ENCODE assay signal across 8 cellular contexts in genomic region chr16:88442811-88443576, GRCh38. TPM values are rescaled to one million over a fixed set of nuclear protein-coding genes. Genes with fewer than 3 reads are reported as not detected.
A peak's percentile ranks its signal among the peaks of the same experiment; 100 is the strongest.
DNase-seq lines count a peak whose midpoint lies in the region; ATAC-seq and TF ChIP-seq lines count a peak whose summit lies in the region.

No MANE protein-coding gene starts in this region.

- no peak overlapping the region for H3K4me2 ChIP-seq in Loucy (ENCODE audit: low read depth, low read length, poor library complexity, severe bottlenecking)
- no peak overlapping the region for H3K4me2 ChIP-seq in SU-DHL-6 (ENCODE audit: low read depth, low read length, poor library complexity, severe bottlenecking)

- H3K9me2 ChIP-seq in Loucy (replicated peaks; ENCODE audit: low read depth, low read length): no peaks in the 10 kb centered on the region
- no peaks in the 10 kb centered on the region for H3K9me2 ChIP-seq in SU-DHL-6 (replicated peaks; ENCODE audit: insufficient read depth, low read length)

- H3K27ac Mint-ChIP-seq in activated naive CD8-positive, alpha-beta T cell treated with anti-CD3 and anti-CD28 coated beads, Interleukin-2, amount 10 ng/mL, durations not matched to agents 7 days and 5 days: no peak overlapping the region

- H3K9me3 Mint-ChIP-seq in activated naive CD8-positive, alpha-beta T cell treated with anti-CD3 and anti-CD28 coated beads, Interleukin-2, amount 10 ng/mL, durations not matched to agents 7 days and 5 days: no peaks in the 10 kb centered on the region

- H3K9ac ChIP-seq in Loucy (ENCODE audit: low read depth, low read length, poor library complexity, severe bottlenecking) (no peak overlapping the region), SU-DHL-6 (ENCODE audit: low read length) (no peak overlapping the region)

- H3K79me2 ChIP-seq in Loucy (ENCODE audit: insufficient read depth, low read length): no peaks in the 10 kb centered on the region
- no peaks in the 10 kb centered on the region for H3K79me2 ChIP-seq in SU-DHL-6 (ENCODE audit: insufficient read depth, low read length)

- no peaks in the 10 kb centered on the region for H3K27me3 Mint-ChIP-seq in activated naive CD8-positive, alpha-beta T cell treated with anti-CD3 and anti-CD28 coated beads, Interleukin-2, amount 10 ng/mL, durations not matched to agents 7 days and 5 days

- no peak overlapping the region for H3K4me3 ChIP-seq in Loucy (ENCODE audit: low read length, poor library complexity, severe bottlenecking)
- H3K4me3 ChIP-seq in SU-DHL-6 (ENCODE audit: insufficient read depth, low read length, poor library complexity, severe bottlenecking): no peak overlapping the region

- H3K9me3 ChIP-seq in Loucy (ENCODE audit: insufficient read depth, low read depth, low read length): no peaks in the 10 kb centered on the region
- H3K9me3 ChIP-seq in SU-DHL-6 (ENCODE audit: insufficient read depth, low read length): no peaks in the 10 kb centered on the region

- no peaks in the 10 kb centered on the region for H3K36me3 Mint-ChIP-seq in activated naive CD8-positive, alpha-beta T cell treated with anti-CD3 and anti-CD28 coated beads, Interleukin-2, amount 10 ng/mL, durations not matched to agents 7 days and 5 days

- DNase-seq in NCI-H524 (lab: John Stamatoyannopoulos, UW) (peak; percentile 38 to 67), NCI-H524 treated with DMSO at 0.1 percent for 48 hours (lab: John Stamatoyannopoulos, UW) (no peak), left cardiac atrium (peak; percentile 79), retina (peak; percentile 89)
- peak; percentile 89 for DNase-seq in activated naive CD8-positive, alpha-beta T cell treated with anti-CD3 and anti-CD28 coated beads, Interleukin-2, amount 10 ng/mL, durations not matched to agents 7 days and 5 days

- H4K20me1 ChIP-seq in Loucy (ENCODE audit: insufficient read depth, low read length, poor library complexity, severe bottlenecking) (no peaks in the 10 kb centered on the region), SU-DHL-6 (ENCODE audit: low read depth, low read length) (no peaks in the 10 kb centered on the region)

- no peak overlapping the region for H3K4me3 Mint-ChIP-seq in activated naive CD8-positive, alpha-beta T cell treated with anti-CD3 and anti-CD28 coated beads, Interleukin-2, amount 10 ng/mL, durations not matched to agents 7 days and 5 days

- intact Hi-C loops in left cardiac atrium (cut with DNase I): loop anchor here (1.0 to 5.0 kb wide), 3 partner anchors 84 to 118 kb away; no protein-coding TSS in a partner anchor

- no peaks in the 10 kb centered on the region for H3K4me1 ChIP-seq in Loucy (ENCODE audit: insufficient read depth, low read length, poor library complexity, severe bottlenecking)

- peak; percentile 86 for ATAC-seq in activated naive CD8-positive, alpha-beta T cell treated with anti-CD3 and anti-CD28 coated beads, Interleukin-2, amount 10 ng/mL, durations not matched to agents 7 days and 5 days (ENCODE audit: low read depth)
- peak; percentile 89 to 90 for ATAC-seq in left cardiac atrium
- no peak for ATAC-seq in GM18861 (IDR thresholded peaks at IDR 0.05; ENCODE audit: unreplicated experiment)

- H3K36me3 ChIP-seq in Loucy (ENCODE audit: insufficient read depth, low read length) (no peaks in the 10 kb centered on the region), SU-DHL-6 (ENCODE audit: low read length) (no peaks in the 10 kb centered on the region)

- H3K27me3 ChIP-seq in Loucy (ENCODE audit: insufficient read depth, low read length, poor library complexity, severe bottlenecking) (no peaks in the 10 kb centered on the region), SU-DHL-6 (ENCODE audit: low read length) (no peaks in the 10 kb centered on the region)

- TF ChIP-seq CTCF in Loucy (conservative IDR thresholded peaks at IDR 0.05; ENCODE audit: low read length): peak; percentile 60
- TF ChIP-seq CTCF in SU-DHL-6 (IDR thresholded peaks at IDR 0.05; ENCODE audit: insufficient read depth, low read length, poor library complexity, severe bottlenecking): peak; percentile 78

- no peaks in the 10 kb centered on the region for H3F3A ChIP-seq in Loucy (ENCODE audit: low read depth)
- no peaks in the 10 kb centered on the region for H3F3A ChIP-seq in SU-DHL-6 (ENCODE audit: insufficient read depth)

- H3K27ac ChIP-seq in SU-DHL-6 (ENCODE audit: low read depth, low read length): no peak overlapping the region

- POLR2A ChIA-PET in activated naive CD8-positive, alpha-beta T cell treated with anti-CD3 and anti-CD28 coated beads, Interleukin-2, amount 10 ng/mL, durations not matched to agents 7 days and 5 days (lab: Charles Lee): no interaction called here

- no peak overlapping the region for H2AFZ ChIP-seq in Loucy (ENCODE audit: low read length)
- no peak overlapping the region for H2AFZ ChIP-seq in SU-DHL-6 (ENCODE audit: low read depth, low read length, severe bottlenecking)

- H3K4me1 Mint-ChIP-seq in activated naive CD8-positive, alpha-beta T cell treated with anti-CD3 and anti-CD28 coated beads, Interleukin-2, amount 10 ng/mL, durations not matched to agents 7 days and 5 days: peaks cover 3% of the 10 kb centered on the region

RNA-seq across cellular contexts. Expression of gene ZFPM1, which starts 10.1 kb away (rescaled TPM):
- total RNA-seq in activated naive CD8-positive, alpha-beta T cell treated with anti-CD3 and anti-CD28 coated beads, Interleukin-2, amount 10 ng/mL, durations not matched to agents 7 days and 5 days: 10 to 100 TPM; 19.0 to 19.2 TPM
- 10 to 100 TPM in 1 of 2 donors, 1 to 10 TPM in 1; 7.0 to 11.5 TPM for total RNA-seq in left cardiac atrium
